In genomic region chr20:47696856-47697255, GRCh38 we compare ENCODE assay signal across 16 cellular contexts.
DNase-seq lines count a peak whose midpoint lies in the region; TF ChIP-seq lines count a peak whose summit lies in the region.
"Had no signal": no experiment of that assay in that cellular context is flagged by ENCODE, and none has a peak within 500 bp of the region (broad histone marks: within the 10 kb centered on the region; RNA-seq: fewer than 3 reads in every experiment).

No MANE protein-coding gene starts in this region.

- no peak overlapping the region for H3K4me3 ChIP-seq in adrenal gland
- H3K4me3 ChIP-seq: BLaER1 had no signal

- TF ChIP-seq CTCF in endothelial cell (IDR thresholded peaks at IDR 0.05; ENCODE audit: unreplicated experiment), result no peak
- TF ChIP-seq CTCF in adrenal gland (IDR thresholded peaks at IDR 0.05), result no peak

- peak overlapping the region; percentile 80 for H3K27ac Mint-ChIP-seq in dendritic cell treated with granulocyte-macrophage colony-stimulating factor and Interleukin-4, amounts not matched to agents 40 ng/mL and 50 ng/mL, for 4 days
- H3K27ac Mint-ChIP-seq in endothelial cell (ENCODE audit: unreplicated experiment), result no peak overlapping the region
- H3K27ac Mint-ChIP-seq: CD4-positive, alpha-beta T cell; CD8-positive, alpha-beta T cell had no signal

- H3K36me3 ChIP-seq in adrenal gland (replicated peaks in 1 of 2), result no peaks in the 10 kb centered on the region
- H3K36me3 ChIP-seq: BLaER1 had no signal

- peaks cover 88% of the 10 kb centered on the region for H3K36me3 Mint-ChIP-seq in dendritic cell treated with granulocyte-macrophage colony-stimulating factor and Interleukin-4, amounts not matched to agents 40 ng/mL and 50 ng/mL, for 4 days (ENCODE audit: low read depth)
- peaks cover 9% of the 10 kb centered on the region for H3K36me3 Mint-ChIP-seq in endothelial cell (ENCODE audit: low read depth, unreplicated experiment)
- H3K36me3 Mint-ChIP-seq: CD8-positive, alpha-beta T cell had no signal

- TF ChIP-seq POLR2A in adrenal gland (IDR thresholded peaks at IDR 0.05), result no peak

- H3K9me3 Mint-ChIP-seq in dendritic cell treated with granulocyte-macrophage colony-stimulating factor and Interleukin-4, amounts not matched to agents 40 ng/mL and 50 ng/mL, for 4 days, result no peaks in the 10 kb centered on the region
- H3K9me3 Mint-ChIP-seq in endothelial cell (ENCODE audit: unreplicated experiment), result no peaks in the 10 kb centered on the region
- H3K9me3 Mint-ChIP-seq: CD4-positive, alpha-beta T cell had no signal

- DNase-seq in MV-4-11 (lab: John Stamatoyannopoulos, UW) (peak; percentile 45), NOMO-1 treated with dmso at 0.1 percent for 144 hours (lab: John Stamatoyannopoulos, UW; ENCODE audit: unreplicated experiment) (no peak), endothelial cell (ENCODE audit: low spot score) (no peak), adrenal gland (no peak)
- DNase-seq: 8988T; ACHN; BE2C; C1 segment of cervical spinal cord; Caco-2; Calu3; CD4-positive, alpha-beta T cell; CD8-positive, alpha-beta T cell; DMS79 treated with DMSO at 0.1 percent for 48 hours; GF-D8 had no signal

- no peak overlapping the region for H3K27ac ChIP-seq in adrenal gland
- H3K27ac ChIP-seq: BLaER1 had no signal

- intact Hi-C loops in dendritic cell treated with granulocyte-macrophage colony-stimulating factor and Interleukin-4, amounts not matched to agents 40 ng/mL and 50 ng/mL, for 4 days (cut with micrococcal nuclease), result no loop called here
- intact Hi-C loops in adrenal gland (cut with DNase I), result no loop called here

- H3K27me3 Mint-ChIP-seq in dendritic cell treated with granulocyte-macrophage colony-stimulating factor and Interleukin-4, amounts not matched to agents 40 ng/mL and 50 ng/mL, for 4 days, result no peaks in the 10 kb centered on the region
- no peaks in the 10 kb centered on the region for H3K27me3 Mint-ChIP-seq in endothelial cell (ENCODE audit: unreplicated experiment)
- H3K27me3 Mint-ChIP-seq: CD4-positive, alpha-beta T cell had no signal

- peaks cover 0 to 15% (median 4%) of the 10 kb centered on the region in 3 donors for H3K9me3 ChIP-seq in adrenal gland (replicated peaks in 1 of 3)
- H3K9me3 ChIP-seq: BLaER1, Caco-2 had no signal

- no peaks in the 10 kb centered on the region for H3K27me3 ChIP-seq in adrenal gland
- H3K27me3 ChIP-seq: BE2C, BLaER1 had no signal

- no peak overlapping the region for H3K4me3 Mint-ChIP-seq in dendritic cell treated with granulocyte-macrophage colony-stimulating factor and Interleukin-4, amounts not matched to agents 40 ng/mL and 50 ng/mL, for 4 days
- H3K4me3 Mint-ChIP-seq in endothelial cell (ENCODE audit: unreplicated experiment), result no peak overlapping the region
- H3K4me3 Mint-ChIP-seq: CD4-positive, alpha-beta T cell; CD8-positive, alpha-beta T cell had no signal

- WGBS in adrenal gland, 4 donors, result 94 to 98% (median 96%) methylated on average over 11 of the region's 11 CpGs

- H3K4me1 ChIP-seq in adrenal gland (replicated peaks in 1 of 2), result no peaks in the 10 kb centered on the region
- H3K4me1 ChIP-seq: BE2C, Caco-2 had no signal

- H3K4me1 Mint-ChIP-seq in dendritic cell treated with granulocyte-macrophage colony-stimulating factor and Interleukin-4, amounts not matched to agents 40 ng/mL and 50 ng/mL, for 4 days (ENCODE audit: low read depth), result peaks cover 77% of the 10 kb centered on the region
- H3K4me1 Mint-ChIP-seq in endothelial cell (ENCODE audit: unreplicated experiment), result no peaks in the 10 kb centered on the region
